Comparison of ENCODE assay signal across 27 cellular contexts in genomic region chr19:49764341-49764740, GRCh38. TPM values are rescaled to one million over a fixed set of nuclear protein-coding genes. Genes with fewer than 3 reads are reported as not detected.
A peak's percentile ranks its signal among the peaks of the same experiment; 100 is the strongest.
DNase-seq lines count a peak whose midpoint lies in the region; TF ChIP-seq lines count a peak whose summit lies in the region.
"Had no signal": no experiment of that assay in that cellular context is flagged by ENCODE, and none has a peak within 500 bp of the region (broad histone marks: within the 10 kb centered on the region; RNA-seq: fewer than 3 reads in every experiment).

No MANE protein-coding gene starts in this region.

- H2AFZ ChIP-seq in neural progenitor cell (replicated peaks) = no peak overlapping the region

- no peak overlapping the region for H3K4me3 Mint-ChIP-seq in Caco-2 (ENCODE audit: unreplicated experiment)
- peak overlapping the region; percentile 71 for H3K4me3 Mint-ChIP-seq in neural progenitor cell
- H3K4me3 Mint-ChIP-seq: activated naive CD8-positive, alpha-beta T cell treated with anti-CD3 and anti-CD28 coated beads for 36 hours had no signal

- H3K9me3 ChIP-seq in Caco-2 (no peaks in the 10 kb centered on the region), neural progenitor cell (ENCODE audit: low read depth) (no peaks in the 10 kb centered on the region)
- H3K9me3 ChIP-seq: HAP-1, thoracic aorta had no signal

- BruUV-seq in Caco-2 (replicated peaks; lab: Mats Ljungman, UMichigan) = no TSS peak

- H3K4me1 ChIP-seq in Caco-2 = peaks cover 17% of the 10 kb centered on the region
- H3K4me1 ChIP-seq in neural progenitor cell = peaks cover 11% of the 10 kb centered on the region

- peak overlapping the region; percentile 97 for H3K27ac ChIP-seq in epithelial cell of prostate
- H3K27ac ChIP-seq in neural progenitor cell = no peak overlapping the region

- POLR2A ChIA-PET in Caco-2 (lab: Charles Lee) = no interaction called here

- intact Hi-C loops in Caco-2 (cut with micrococcal nuclease; ENCODE audit: unreplicated experiment) = no loop called here

- H3K36me3 ChIP-seq in Caco-2 (ENCODE audit: control insufficient read depth, insufficient read depth, low read length) = no peaks in the 10 kb centered on the region
- no peaks in the 10 kb centered on the region for H3K36me3 ChIP-seq in neural progenitor cell
- H3K36me3 ChIP-seq: HAP-1, thoracic aorta had no signal

- H3K79me2 ChIP-seq in neural progenitor cell (ENCODE audit: low read depth) = peaks cover 24% of the 10 kb centered on the region

- in situ Hi-C loops in GM13977 (cut with MboI; ENCODE audit: low pct_unique_long_range_greater_than_20kb, low sequenced_read_pairs, unreplicated experiment) = no loop called here

- H3K27ac Mint-ChIP-seq in Caco-2 (ENCODE audit: unreplicated experiment) = peak overlapping the region; percentile 78
- peak overlapping the region; percentile 93 for H3K27ac Mint-ChIP-seq in neural progenitor cell
- H3K27ac Mint-ChIP-seq: activated naive CD8-positive, alpha-beta T cell treated with anti-CD3 and anti-CD28 coated beads for 36 hours had no signal

- DNase-seq in Caco-2 (no peak), NCI-H526 (lab: John Stamatoyannopoulos, UW) (peak; percentile 56 to 74), epithelial cell of prostate (ENCODE audit: low read depth, low spot score) (no peak), neural progenitor cell (ENCODE audit: low spot score) (no peak), NCI-H345 (lab: John Stamatoyannopoulos, UW) (no peak), GM13977 (ENCODE audit: low spot score) (no peak)
- DNase-seq in stimulated activated CD4-positive, alpha-beta T cell treated with anti-CD3 and anti-CD28 coated beads, Interleukin-4, amount 100 ng/mL, for 1 hour = no peak
- DNase-seq: activated CD4-positive, alpha-beta T cell treated with anti-CD3 and anti-CD28 coated beads, Interleukin-2, amount 50 U/mL, for 48 hours; activated CD4-positive, CD25-positive, alpha-beta regulatory T cell; activated CD8-positive, alpha-beta memory T cell treated with anti-CD3 and anti-CD28 coated beads, Interleukin-2, amount 50 U/mL, for 48 hours; activated naive CD8-positive, alpha-beta T cell treated with anti-CD3 and anti-CD28 coated beads for 36 hours; aorta; IMR-90; kidney glomerular epithelial cell; NCI-H1048; NCI-H187; NCI-H2171 treated with DMSO at 0.1 percent for 48 hours; NCI-H524 treated with DMSO at 0.1 percent for 48 hours; nucleus accumbens; SIG-M5; stimulated activated CD4-positive, alpha-beta T cell treated with anti-CD3 and anti-CD28 coated beads, Interleukin-15, amount 100 ng/mL, for 24 hours; stimulated activated naive CD4-positive, alpha-beta T cell treated with Interleukin-2 at 50 U/mL for 16 hours had no signal

- no peak overlapping the region for H3K4me2 ChIP-seq in neural progenitor cell

- H4K20me1 ChIP-seq in neural progenitor cell (ENCODE audit: low read depth) = no peaks in the 10 kb centered on the region

- no peaks in the 10 kb centered on the region for H3K27me3 Mint-ChIP-seq in Caco-2 (ENCODE audit: insufficient read depth, unreplicated experiment)
- H3K27me3 Mint-ChIP-seq in neural progenitor cell (ENCODE audit: insufficient read depth, low read depth) = peaks cover 6% of the 10 kb centered on the region
- H3K27me3 Mint-ChIP-seq: activated naive CD8-positive, alpha-beta T cell treated with anti-CD3 and anti-CD28 coated beads for 36 hours had no signal

- H3K36me3 Mint-ChIP-seq in Caco-2 (ENCODE audit: insufficient read depth, unreplicated experiment) = peaks cover 36% of the 10 kb centered on the region
- H3K36me3 Mint-ChIP-seq in neural progenitor cell = no peaks in the 10 kb centered on the region
- H3K36me3 Mint-ChIP-seq: activated naive CD8-positive, alpha-beta T cell treated with anti-CD3 and anti-CD28 coated beads for 36 hours had no signal

- H3K27me3 ChIP-seq in Caco-2 (replicated peaks; ENCODE audit: control insufficient read depth, insufficient read depth, low read length) (no peaks in the 10 kb centered on the region), neural progenitor cell (no peaks in the 10 kb centered on the region)

- H3K4me3 ChIP-seq in Caco-2 (ENCODE audit: low read depth, low read length) (no peak overlapping the region), neural progenitor cell (no peak overlapping the region)
- H3K4me3 ChIP-seq: HAP-1, thoracic aorta had no signal

- CTCF ChIA-PET in Caco-2 (lab: Charles Lee) = interaction anchor here (0.6 to 0.7 kb wide), 3 partner anchors 44 to 653 kb away, joined by 3 read pairs; no protein-coding TSS in a partner anchor

- no peak overlapping the region for H3K9ac ChIP-seq in neural progenitor cell

- H3K4me1 Mint-ChIP-seq in Caco-2 (ENCODE audit: low read depth, unreplicated experiment) (peaks cover 27% of the 10 kb centered on the region), neural progenitor cell (peaks cover 34% of the 10 kb centered on the region)

- TF ChIP-seq CTCF in Caco-2 (IDR thresholded peaks at IDR 0.05; ENCODE audit: insufficient read depth in 1 of 2, low read depth in 1 of 2, low read length in 1 of 2, severe bottlenecking in 1 of 2, unreplicated experiment in 1 of 2) (no peak), neural progenitor cell (IDR thresholded peaks at IDR 0.05) (no peak), GM13977 (IDR thresholded peaks at IDR 0.05; ENCODE audit: extremely low read depth, insufficient read depth, missing control alignments) (no peak)

- H3K9me3 Mint-ChIP-seq in Caco-2 (ENCODE audit: unreplicated experiment) (no peaks in the 10 kb centered on the region), neural progenitor cell (no peaks in the 10 kb centered on the region)
- H3K9me3 Mint-ChIP-seq: activated naive CD8-positive, alpha-beta T cell treated with anti-CD3 and anti-CD28 coated beads for 36 hours had no signal

- H3F3A ChIP-seq in neural progenitor cell (ENCODE audit: low read depth) = peaks cover 12% of the 10 kb centered on the region

RNA-seq across cellular contexts. Expression of gene TSKS, which starts 1.2 kb away (rescaled TPM):
- total RNA-seq in Caco-2 (2022) (not detected in 2 replicates), neural progenitor cell (ENCODE audit: low replicate concordance) (0.37 TPM in 1 of 2 replicates, not detected in the other)
- total RNA-seq: dermis microvascular lymphatic vessel endothelial cell, glomerular endothelial cell, IMR-90, pulmonary artery endothelial cell, thoracic aorta had no signal

RNA-seq across cellular contexts. Expression of gene AP2A1, which starts 2.5 kb away (rescaled TPM):
- total RNA-seq in Caco-2 (2022) = 107 and 126 TPM in 2 replicates
- total RNA-seq in neural progenitor cell (ENCODE audit: low replicate concordance) = 61.6 and 137 TPM in 2 replicates

RNA-seq across cellular contexts. Expression of gene FUZ, which starts 48.8 kb away (rescaled TPM):
- total RNA-seq in Caco-2 (2022) (0.75 and 0.93 TPM in 2 replicates), neural progenitor cell (ENCODE audit: low replicate concordance) (24.6 and 37.8 TPM in 2 replicates)

RNA-seq across cellular contexts. Expression of gene MED25, which starts 53.7 kb away (rescaled TPM):
- total RNA-seq in Caco-2 (2022) (102 and 104 TPM in 2 replicates), neural progenitor cell (ENCODE audit: low replicate concordance) (44.9 and 54.1 TPM in 2 replicates)

Comparison
In these comparisons a context has a peak if more than half of its experiments do, and no peak if none do; other contexts are left out.
1. DNase-seq: peak in NCI-H526 (2 of 2); none in Caco-2 (0 of 2), epithelial cell of prostate (single experiment), neural progenitor cell (single experiment), NCI-H345 (single experiment), stimulated activated CD4-positive, alpha-beta T cell treated with anti-CD3 and anti-CD28 coated beads, Interleukin-4, amount 100 ng/mL, for 1 hour (single experiment) and GM13977 (single experiment).
2. RNA of gene FUZ, which starts 48.8 kb away (total RNA-seq): 24.6 to 37.8 TPM in neural progenitor cell; 0.75 to 0.93 TPM in Caco-2; every median in the first group is over 10 times any median in the second.